ENCODE assay signal across 27 cellular contexts in genomic region chr7:132943645-132944044, GRCh38.
"Had no signal": no experiment of that assay in that cellular context is flagged by ENCODE, and none has a peak within 500 bp of the region (broad histone marks: within the 10 kb centered on the region; RNA-seq: fewer than 3 reads in every experiment).

No MANE protein-coding gene starts in this region.

- H3K4me3 ChIP-seq: cardiac muscle cell, SJCRH30 had no signal

- H3K27me3 Mint-ChIP-seq: activated naive CD8-positive, alpha-beta T cell had no signal

- ATAC-seq: activated CD8-positive, alpha-beta T cell treated with anti-CD3 and anti-CD28 coated beads, Interleukin-2, amount 10 ng/mL, durations not matched to agents 7 days and 5 days; Panc1 had no signal

- DNase-seq: activated CD4-positive, alpha-beta T cell treated with anti-CD3 and anti-CD28 coated beads for 48 hours; activated CD4-positive, alpha-beta T cell treated with anti-CD3 and anti-CD28 coated beads, Interleukin-2, amount 50 U/mL, for 4 hours; activated CD4-positive, CD25-positive, alpha-beta regulatory T cell treated with anti-CD3 and anti-CD28 coated beads, Interleukin-2, amount 50 U/mL, for 72 hours; activated CD8-positive, alpha-beta memory T cell treated with anti-CD3 and anti-CD28 coated beads, Interleukin-2, amount 50 U/mL, for 48 hours; activated CD8-positive, alpha-beta T cell treated with anti-CD3 and anti-CD28 coated beads, Interleukin-2, amount 10 ng/mL, durations not matched to agents 7 days and 5 days; activated gamma-delta T cell; activated naive CD4-positive, alpha-beta T cell treated with anti-CD3 and anti-CD28 coated beads for 36 hours; activated T-cell treated with anti-CD3 and anti-CD28 coated beads, Interleukin-2, amount 50 U/mL, for 1 hour; brain microvascular endothelial cell; MM.1S; NCI-H1105; NCI-H1436; NCI-H1694 treated with DMSO at 0.1 percent for 48 hours; NCI-H2029 treated with DMSO at 0.1 percent for 48 hours; NCI-H345; NCI-H510A; NCI-H526 treated with DMSO at 0.1 percent for 48 hours; NCI-H82; Right ventricle myocardium superior; RPMI8226; SJCRH30; SK-N-SH; T-helper 1 cell; WERI-Rb-1 had no signal

- H3K27me3 ChIP-seq: brain microvascular endothelial cell, cardiac muscle cell, SJCRH30 had no signal

- H3K4me1 ChIP-seq: SJCRH30 had no signal

- H3K9me3 ChIP-seq: SJCRH30, SK-N-SH had no signal

- H3K27ac Mint-ChIP-seq: activated CD8-positive, alpha-beta T cell treated with anti-CD3 and anti-CD28 coated beads, Interleukin-2, amount 10 ng/mL, durations not matched to agents 7 days and 5 days; activated naive CD4-positive, alpha-beta T cell treated with anti-CD3 and anti-CD28 coated beads for 36 hours; activated naive CD8-positive, alpha-beta T cell had no signal

- H3K4me3 Mint-ChIP-seq: activated CD8-positive, alpha-beta T cell treated with anti-CD3 and anti-CD28 coated beads, Interleukin-2, amount 10 ng/mL, durations not matched to agents 7 days and 5 days; activated naive CD4-positive, alpha-beta T cell treated with anti-CD3 and anti-CD28 coated beads for 36 hours; activated naive CD8-positive, alpha-beta T cell had no signal

- H3K27ac ChIP-seq: brain microvascular endothelial cell, cardiac muscle cell, SJCRH30, WERI-Rb-1 had no signal

- H3K9me3 Mint-ChIP-seq: activated naive CD4-positive, alpha-beta T cell treated with anti-CD3 and anti-CD28 coated beads for 36 hours had no signal

- H3K36me3 ChIP-seq: brain microvascular endothelial cell, cardiac muscle cell, SJCRH30 had no signal
